15 cellular contexts compared by ENCODE assay signal in genomic region chr9:92378825-92379535, GRCh38. TPM values are rescaled to one million over a fixed set of nuclear protein-coding genes. Genes with fewer than 3 reads are reported as not detected.
DNase-seq lines count a peak whose midpoint lies in the region; ATAC-seq and TF ChIP-seq lines count a peak whose summit lies in the region.
"Had no signal": no experiment of that assay in that cellular context is flagged by ENCODE, and none has a peak within 500 bp of the region (broad histone marks: within the 10 kb centered on the region; RNA-seq: fewer than 3 reads in every experiment).

No MANE protein-coding gene starts in this region.

- no TSS peak for BruUV-seq in Calu3 (replicated peaks; lab: Mats Ljungman, UMichigan)

- H3K4me3 ChIP-seq in GM23248: no peak overlapping the region; the same call in 1 of the 2 replicates
- H3K4me3 ChIP-seq in SK-N-MC: peak overlapping the region; percentile 50
- H3K4me3 ChIP-seq in fibroblast of mammary gland (ENCODE audit: control insufficient read depth, low read depth, low read length): no peak overlapping the region
- H3K4me3 ChIP-seq: gastrocnemius medialis, left ventricle myocardium inferior, testis had no signal

- no peak for ATAC-seq in GM21825 (IDR thresholded peaks at IDR 0.05; ENCODE audit: unreplicated experiment)
- no peak for ATAC-seq in GM18907 (IDR thresholded peaks at IDR 0.05; ENCODE audit: unreplicated experiment)
- ATAC-seq: gastrocnemius medialis had no signal

- peaks cover 19% of the 10 kb centered on the region for H3F3A ChIP-seq in GM23248 (ENCODE audit: insufficient read depth)

- H3K27me3 ChIP-seq in GM23248 (replicated peaks; ENCODE audit: insufficient read depth): no peaks in the 10 kb centered on the region
- H3K27me3 ChIP-seq: gastrocnemius medialis, testis had no signal

- H3K4me1 ChIP-seq in GM23248 (ENCODE audit: insufficient read depth): peaks cover 24% of the 10 kb centered on the region
- H3K4me1 ChIP-seq: gastrocnemius medialis, testis had no signal

- H3K27ac ChIP-seq in GM23248 (peak overlapping the region; percentile 32), SK-N-MC (peak overlapping the region; percentile 91)
- H3K27ac ChIP-seq: gastrocnemius medialis, left ventricle myocardium inferior, testis had no signal

- intact Hi-C loops in Calu3 (cut with micrococcal nuclease; ENCODE audit: unreplicated experiment): no loop called here

- WGBS in GM23248 (ENCODE audit: low coverage in 1 of 2, low lambda C conversion rate in 2 of 2, missing lambda C conversion rate in 2 of 2), 2 experiments: 43% methylated on average over 6 of the region's 6 CpGs

- no peaks in the 10 kb centered on the region for H3K36me3 Mint-ChIP-seq in Calu3 (ENCODE audit: insufficient read depth, unreplicated experiment)

- H3K36me3 ChIP-seq in GM23248 (ENCODE audit: low read depth) (no peaks in the 10 kb centered on the region), SK-N-MC (ENCODE audit: insufficient read depth, low read length) (no peaks in the 10 kb centered on the region)
- H3K36me3 ChIP-seq: gastrocnemius medialis had no signal

- no peaks in the 10 kb centered on the region for H3K27me3 Mint-ChIP-seq in Calu3 (ENCODE audit: unreplicated experiment)
- H3K27me3 Mint-ChIP-seq: progenitor cell of endocrine pancreas had no signal

- H3K9me3 Mint-ChIP-seq in Calu3 (ENCODE audit: low read depth, unreplicated experiment): no peaks in the 10 kb centered on the region

- peak overlapping the region; percentile 38 for H3K4me2 ChIP-seq in GM23248 (ENCODE audit: unreplicated experiment)

- CTCF ChIA-PET in Calu3 (lab: Charles Lee): no interaction called here

- H3K4me3 Mint-ChIP-seq in Calu3 (ENCODE audit: low read depth, unreplicated experiment): no peak overlapping the region
- H3K4me3 Mint-ChIP-seq: CD14-positive monocyte had no signal

- in situ Hi-C loops in GM23248 (cut with MboI): no loop called here

- no peak for TF ChIP-seq CTCF in fibroblast of mammary gland (conservative IDR thresholded peaks at IDR 0.05; ENCODE audit: control insufficient read depth, insufficient read depth, low read depth, low read length)
- no peak for TF ChIP-seq CTCF in Calu3 (IDR thresholded peaks at IDR 0.05; ENCODE audit: unreplicated experiment)

- H4K20me1 ChIP-seq in GM23248 (ENCODE audit: insufficient read depth): no peaks in the 10 kb centered on the region

- no peaks in the 10 kb centered on the region for H3K9me3 ChIP-seq in GM23248 (ENCODE audit: low read depth)
- H3K9me3 ChIP-seq in SK-N-MC (ENCODE audit: low read depth, low read length): no peaks in the 10 kb centered on the region
- H3K9me3 ChIP-seq: gastrocnemius medialis, testis had no signal

- no peak overlapping the region for H3K27ac Mint-ChIP-seq in Calu3 (ENCODE audit: unreplicated experiment)
- H3K27ac Mint-ChIP-seq: CD14-positive monocyte, progenitor cell of endocrine pancreas had no signal

- peak; percentile 26 for DNase-seq in AG20443 (ENCODE audit: low spot score)
- peak; percentile 66 for DNase-seq in GM23248
- peak; percentile 83 for DNase-seq in SK-N-MC (ENCODE audit: low read depth, low spot score)
- DNase-seq in fibroblast of mammary gland (ENCODE audit: low read depth): peak; percentile 71
- no peak for DNase-seq in Calu3
- no peak for DNase-seq in ecto neural progenitor cell (ENCODE audit: low spot score)
- DNase-seq: caudate nucleus, gastrocnemius medialis, left ventricle myocardium inferior, NCI-H1048, testis had no signal

- H3K9ac ChIP-seq in GM23248 (no peak overlapping the region), SK-N-MC (ENCODE audit: insufficient read length) (no peak overlapping the region)

- H2AFZ ChIP-seq in GM23248: peak overlapping the region; percentile 27; the same call in 1 of the 2 replicates

- H3K9me2 ChIP-seq in GM23248 (ENCODE audit: insufficient read depth): no peaks in the 10 kb centered on the region

- no peaks in the 10 kb centered on the region for H3K79me2 ChIP-seq in GM23248 (ENCODE audit: insufficient read depth)

- H3K4me1 Mint-ChIP-seq in Calu3 (ENCODE audit: low read depth, unreplicated experiment): no peaks in the 10 kb centered on the region
- H3K4me1 Mint-ChIP-seq: CD14-positive monocyte had no signal

RNA-seq across cellular contexts. Expression of gene OGN, which starts 25.4 kb away (rescaled TPM):
- 0.11 TPM in 1 of 2 replicates, not detected in the other for total RNA-seq in GM23248 (2014; rRNA removed; shearing (Covaris generic))
- polyA plus RNA-seq in GM23248 (2016; fragmentation: Nextera tagmentation; extraction: Ambion mirVana): 0.16 and 0.23 TPM in 2 replicates
- not detected in 2 replicates for total RNA-seq in Calu3 (2022)
- total RNA-seq: progenitor cell of endocrine pancreas had no signal
- polyA plus RNA-seq: CD14-positive monocyte had no signal

RNA-seq across cellular contexts. Expression of gene OMD, which starts 45.3 kb away (rescaled TPM):
- total RNA-seq in GM23248 (2014; rRNA removed; shearing (Covaris generic)): 0.11 TPM in 1 of 2 replicates, not detected in the other
- polyA plus RNA-seq in GM23248 (2016; fragmentation: Nextera tagmentation; extraction: Ambion mirVana): 0.13 and 0.14 TPM in 2 replicates
- total RNA-seq in Calu3 (2022): 0.14 TPM in 1 of 2 replicates, not detected in the other
- total RNA-seq: progenitor cell of endocrine pancreas had no signal
- polyA plus RNA-seq: CD14-positive monocyte had no signal

RNA-seq across cellular contexts. Expression of gene CENPP, which starts 53.2 kb away (rescaled TPM):
- total RNA-seq in GM23248 (2014; rRNA removed; shearing (Covaris generic)): 0.38 and 2.5 TPM in 2 replicates
- 7.2 and 7.4 TPM in 2 replicates for polyA plus RNA-seq in GM23248 (2016; fragmentation: Nextera tagmentation; extraction: Ambion mirVana)
- total RNA-seq in Calu3 (2022): 5.3 and 7.2 TPM in 2 replicates

RNA-seq across cellular contexts. Expression of gene NOL8, which starts 53.8 kb away (rescaled TPM):
- 10.4 and 15.3 TPM in 2 replicates for total RNA-seq in GM23248 (2014; rRNA removed; shearing (Covaris generic))
- 27.0 and 30.3 TPM in 2 replicates for polyA plus RNA-seq in GM23248 (2016; fragmentation: Nextera tagmentation; extraction: Ambion mirVana)
- total RNA-seq in Calu3 (2022): 37.1 and 42.9 TPM in 2 replicates

Comparison
In these comparisons a context has a peak if more than half of its experiments do, and no peak if none do; other contexts are left out.
1. DNase-seq: peak in AG20443 (single experiment), GM23248 (single experiment), SK-N-MC (single experiment) and fibroblast of mammary gland (single experiment); none in Calu3 (single experiment) and ecto neural progenitor cell (single experiment).